ENCODE assay signal across 24 cellular contexts in the genomic region with DNA sequence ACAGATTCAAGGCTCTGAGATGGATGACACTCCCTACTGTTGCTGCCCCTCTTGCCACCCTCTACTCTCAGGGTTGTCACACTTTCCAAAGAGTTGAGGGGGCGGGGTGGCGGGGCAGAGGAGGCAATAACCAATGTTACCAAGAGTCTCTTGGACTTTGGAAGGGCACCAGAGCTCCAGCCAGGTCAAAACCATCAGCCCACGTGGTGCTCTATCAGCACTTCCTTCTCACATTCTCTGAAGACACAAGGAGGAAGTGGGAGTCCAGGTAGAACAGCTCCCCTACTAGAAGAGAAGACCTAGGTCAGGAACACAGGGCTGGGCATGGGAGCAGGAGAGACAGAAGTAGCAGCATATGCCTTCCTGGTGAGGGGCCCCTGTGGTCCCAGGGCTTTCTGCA. TPM values are rescaled to one million over a fixed set of nuclear protein-coding genes. Genes with fewer than 3 reads are reported as not detected.
DNase-seq lines count a peak whose midpoint lies in the region; ATAC-seq and FAIRE-seq lines count a peak whose summit lies in the region.
"Had no signal": no experiment of that assay in that cellular context is flagged by ENCODE, and none has a peak within 500 bp of the region (broad histone marks: within the 10 kb centered on the region; RNA-seq: fewer than 3 reads in every experiment).

No MANE protein-coding gene starts in this region.

- ATAC-seq in HG02763 (IDR thresholded peaks at IDR 0.05; ENCODE audit: unreplicated experiment), result peak; percentile 58
- ATAC-seq: T-cell had no signal

- no peak overlapping the region for H3K4me3 ChIP-seq in small intestine (ENCODE audit: low read depth in 1 of 2, low read length in 2 of 2)
- H3K4me3 ChIP-seq: BLaER1, Peyer's patch, SK-N-MC had no signal

- WGBS in small intestine, 3 donors, result 66 to 79% (median 68%) methylated on average over 3 of the region's 3 CpGs

- peak; percentile 3 for DNase-seq in NOMO-1 treated with DMSO at 0.1 percent for 48 hours (lab: John Stamatoyannopoulos, UW; ENCODE audit: unreplicated experiment)
- no peak for DNase-seq in NOMO-1 treated with dmso at 0.1 percent for 144 hours (lab: John Stamatoyannopoulos, UW; ENCODE audit: unreplicated experiment)
- peak; percentile 11 for DNase-seq in germinal center (ENCODE audit: low spot score)
- peak; percentile 63 for DNase-seq in small intestine
- DNase-seq in activated CD8-positive, alpha-beta memory T cell treated with anti-CD3 and anti-CD28 coated beads for 24 hours, result no peak
- no peak for DNase-seq in hippocampal formation (lab: John Stamatoyannopoulos, UW)
- no peak for DNase-seq in HK-2 (ENCODE audit: unreplicated experiment)
- DNase-seq: 8988T; CD8-positive, alpha-beta memory T cell; GF-D8; HCEC 1CT; KG1; NCI-H1417 treated with DMSO at 0.1 percent for 48 hours; NCI-H2029; NCI-H2171; NCI-H446 treated with DMSO at 0.1 percent for 48 hours; NCI-H748 treated with DMSO at 0.1 percent for 48 hours; Right ventricle myocardium superior; T-cell had no signal

- no peak for FAIRE-seq in small intestine (lab: Jason Lieb, UNC)
- FAIRE-seq: D721Med had no signal

- no peaks in the 10 kb centered on the region for H3K27me3 ChIP-seq in small intestine (ENCODE audit: control insufficient read depth in 2 of 2, insufficient read depth in 2 of 2, low read length in 2 of 2)
- H3K27me3 ChIP-seq: BLaER1, Peyer's patch had no signal

- H3K4me1 ChIP-seq in small intestine (ENCODE audit: control insufficient read depth in 2 of 2, insufficient read depth in 1 of 2, low read depth in 1 of 2, low read length in 1 of 2), result peaks cover 0 to 5% of the 10 kb centered on the region in 2 donors
- H3K4me1 ChIP-seq: BLaER1 had no signal

- no peaks in the 10 kb centered on the region for H3K9me3 ChIP-seq in small intestine (ENCODE audit: control insufficient read depth, low read depth)
- H3K9me3 ChIP-seq: Peyer's patch had no signal

- no peak overlapping the region for H3K27ac ChIP-seq in small intestine (ENCODE audit: low read depth in 1 of 2, low read length in 1 of 2)
- H3K27ac ChIP-seq: BLaER1, Peyer's patch, SK-N-MC had no signal

- no peaks in the 10 kb centered on the region for H3K36me3 ChIP-seq in small intestine (ENCODE audit: control insufficient read depth in 2 of 2, insufficient read depth in 2 of 2, low read length in 2 of 2)
- H3K36me3 ChIP-seq: BLaER1, Peyer's patch had no signal

RNA-seq across cellular contexts. Expression of a gene that starts 33.0 kb away (rescaled TPM):
- 10 to 100 TPM in 1 of 3 donors, 1 to 10 TPM in 2; 9.2 to 31.1 (median 9.8) TPM for polyA plus RNA-seq in small intestine

Comparison
In these comparisons a context has a peak if more than half of its experiments do, and no peak if none do; other contexts are left out.
1. DNase-seq: peak in NOMO-1 treated with DMSO at 0.1 percent for 48 hours (single experiment), germinal center (single experiment) and small intestine (single experiment); none in NOMO-1 treated with dmso at 0.1 percent for 144 hours (single experiment), activated CD8-positive, alpha-beta memory T cell treated with anti-CD3 and anti-CD28 coated beads for 24 hours (single experiment), hippocampal formation (0 of 2) and HK-2 (single experiment).